10 cellular contexts compared by ENCODE assay signal in genomic region chr6:75207211-75207984, GRCh38. TPM values are rescaled to one million over a fixed set of nuclear protein-coding genes. Genes with fewer than 3 reads are reported as not detected.
DNase-seq lines count a peak whose midpoint lies in the region; ATAC-seq and TF ChIP-seq lines count a peak whose summit lies in the region.
"Had no signal": no experiment of that assay in that cellular context is flagged by ENCODE, and none has a peak within 500 bp of the region (broad histone marks: within the 10 kb centered on the region; RNA-seq: fewer than 3 reads in every experiment).

No MANE protein-coding gene starts in this region.

- no peak for ATAC-seq in thoracic aorta (ENCODE audit: insufficient number of reproducible peaks, low FRiP score, low read depth)
- no peak for ATAC-seq in GM18858 (IDR thresholded peaks at IDR 0.05; ENCODE audit: unreplicated experiment)
- ATAC-seq in left lobe of liver = no peak

- peaks cover 40% of the 10 kb centered on the region for H3K4me1 Mint-ChIP-seq in MCF 10A (ENCODE audit: insufficient read depth, unreplicated experiment)

- H3K4me3 ChIP-seq in breast epithelium = peak overlapping the region; percentile 61 to 78 (median 64)
- H3K4me3 ChIP-seq in astrocyte of the spinal cord (ENCODE audit: low read depth, low read length) = peak overlapping the region; percentile 90
- peak overlapping the region; percentile 85 for H3K4me3 ChIP-seq in thoracic aorta

- no peak for TF ChIP-seq POLR2A in breast epithelium (IDR thresholded peaks at IDR 0.05)

- no peaks in the 10 kb centered on the region for H3K36me3 ChIP-seq in breast epithelium
- H3K36me3 ChIP-seq in thoracic aorta = no peaks in the 10 kb centered on the region

- peaks cover 8% of the 10 kb centered on the region for H3K27me3 Mint-ChIP-seq in MCF 10A (ENCODE audit: insufficient read depth, unreplicated experiment)

- H3K27me3 ChIP-seq in breast epithelium (peaks cover 0 to 22% of the 10 kb centered on the region in 2 donors), thoracic aorta (replicated peaks; ENCODE audit: insufficient read depth) (no peaks in the 10 kb centered on the region)

- H3K36me3 Mint-ChIP-seq in MCF 10A (ENCODE audit: insufficient read depth, unreplicated experiment) = peaks cover 5% of the 10 kb centered on the region

- POLR2A ChIA-PET in MCF 10A (lab: Yijun Ruan, JAX) = interaction anchor here (0.6 to 4.2 kb wide), 2 partner anchors 29 to 798 kb away, joined by 3 to 31 read pairs; no protein-coding TSS in a partner anchor

- no peak for DNase-seq in breast epithelium (ENCODE audit: low spot score in 2 of 2)
- no peak for DNase-seq in MCF 10A (ENCODE audit: unreplicated experiment)
- peak; percentile 56 for DNase-seq in astrocyte of the spinal cord (ENCODE audit: low read depth, low spot score)
- peak; percentile 55 for DNase-seq in left kidney (ENCODE audit: low read depth, low spot score)
- no peak for DNase-seq in thoracic aorta (ENCODE audit: low spot score)
- no peak for DNase-seq in NCI-H748 treated with DMSO at 0.1 percent for 48 hours (lab: John Stamatoyannopoulos, UW)
- no peak for DNase-seq in left lobe of liver (ENCODE audit: low spot score)
- DNase-seq: effector CD4-positive, alpha-beta T cell; SIG-M5 had no signal

- peaks cover 0 to 4% of the 10 kb centered on the region in 2 donors for H3K4me1 ChIP-seq in breast epithelium
- H3K4me1 ChIP-seq in thoracic aorta (ENCODE audit: control insufficient read depth in 1 of 2, low read depth in 2 of 2) = peaks cover 5 to 30% of the 10 kb centered on the region in 2 donors

- TF ChIP-seq CTCF in breast epithelium (IDR thresholded peaks at IDR 0.05) = no peak
- TF ChIP-seq CTCF in MCF 10A (IDR thresholded peaks at IDR 0.05; ENCODE audit: unreplicated experiment) = no peak
- TF ChIP-seq CTCF in astrocyte of the spinal cord (IDR thresholded peaks at IDR 0.05; ENCODE audit: low read depth, low read length) = no peak
- no peak for TF ChIP-seq CTCF in thoracic aorta (IDR thresholded peaks at IDR 0.05)

- no TSS peak for BruUV-seq in MCF 10A (replicated peaks; lab: Mats Ljungman, UMichigan)

- H3K27ac ChIP-seq in breast epithelium (peak overlapping the region; percentile 79 to 90), thoracic aorta (peak overlapping the region in 1 of 2 donors; percentile 80)

- no peaks in the 10 kb centered on the region for H3K9me3 Mint-ChIP-seq in MCF 10A (ENCODE audit: unreplicated experiment)

- CTCF ChIA-PET in MCF 10A (lab: Yijun Ruan, JAX) = interaction anchor here (0.6 to 11.0 kb wide), 16 partner anchors 10 to 1475 kb away, joined by 3 to 151 read pairs (median 9); no protein-coding TSS in a partner anchor

- no peak overlapping the region for H3K4me3 Mint-ChIP-seq in MCF 10A (ENCODE audit: unreplicated experiment)

- intact Hi-C loops in breast epithelium (cut with DNase I; ENCODE audit: low total_unique reads) (loop anchor here (5.0 to 10.0 kb wide), 2 partner anchors 1113 to 1345 kb away; no protein-coding TSS in a partner anchor), MCF 10A (cut with micrococcal nuclease) (loop anchor here (5.0 to 10.0 kb wide), 3 partner anchors 603 to 1533 kb away; no protein-coding TSS in a partner anchor)

- no peak overlapping the region for H3K27ac Mint-ChIP-seq in MCF 10A (ENCODE audit: low read depth, unreplicated experiment)

- in situ Hi-C loops in astrocyte of the spinal cord (cut with HindIII; ENCODE audit: low sequenced_read_pairs) = no loop called here

- no peaks in the 10 kb centered on the region for H3K9me3 ChIP-seq in breast epithelium
- H3K9me3 ChIP-seq in thoracic aorta = no peaks in the 10 kb centered on the region

RNA-seq across cellular contexts. Expression of gene COL12A1, which starts 1.5 kb away (rescaled TPM):
- total RNA-seq in breast epithelium (100 to 1,000 TPM in 2 of 3 donors, 10 to 100 TPM in 1; 90.9 to 441 (median 281) TPM), MCF 10A (2022) (110 and 136 TPM in 2 replicates), thoracic aorta (100 to 1,000 TPM in 1 of 2 donors, 10 to 100 TPM in 1; 92.3 to 131 TPM), left lobe of liver (1.6 TPM)

RNA-seq across cellular contexts. Expression of gene COX7A2, which starts 36.2 kb away (rescaled TPM):
- 100 to 1,000 TPM; 171 to 206 (median 204) TPM for total RNA-seq in breast epithelium
- total RNA-seq in MCF 10A (2022) = 316 and 375 TPM in 2 replicates
- 100 to 1,000 TPM; 101 to 643 TPM for total RNA-seq in thoracic aorta
- 183 TPM for total RNA-seq in left lobe of liver

Comparison
In these comparisons a context has a peak if more than half of its experiments do, and no peak if none do; other contexts are left out.
1. DNase-seq: peak in astrocyte of the spinal cord (single experiment) and left kidney (single experiment); none in breast epithelium (0 of 2), MCF 10A (single experiment), thoracic aorta (single experiment), NCI-H748 treated with DMSO at 0.1 percent for 48 hours (single experiment) and left lobe of liver (single experiment).
2. RNA of gene COL12A1, which starts 1.5 kb away (total RNA-seq): 90.9 to 441 TPM in breast epithelium, 110 to 136 TPM in MCF 10A and 92.3 to 131 TPM in thoracic aorta; 1.6 TPM in left lobe of liver (single experiment); every median in the first group is over 10 times any median in the second.
3. Peak in every context shown above with its lines, with median percentiles within 50 percentile points of each other: H3K4me3 ChIP-seq.